ENCODE assay signal across 24 cellular contexts in the genomic region with DNA sequence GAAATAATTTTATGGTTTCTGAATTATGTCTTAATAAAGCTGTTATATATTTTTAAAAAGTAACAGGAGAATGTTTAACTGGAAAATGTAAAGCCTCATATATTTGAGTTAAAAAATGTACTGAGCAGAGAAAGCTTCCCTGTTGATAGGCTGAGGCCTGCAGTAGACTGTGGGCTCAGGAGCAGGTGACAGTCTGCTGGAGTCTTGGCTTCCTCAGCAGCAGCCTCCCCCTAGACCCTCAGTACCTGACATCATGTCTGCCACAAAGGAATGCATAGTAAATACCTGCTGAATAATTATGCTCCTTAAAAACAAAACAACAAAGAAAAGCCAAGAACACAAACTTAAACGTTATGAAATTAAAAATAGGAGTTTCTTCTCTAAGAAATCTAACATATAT.
A peak's percentile ranks its signal among the peaks of the same experiment; 100 is the strongest.
DNase-seq lines count a peak whose midpoint lies in the region; ATAC-seq and TF ChIP-seq lines count a peak whose summit lies in the region.
"Had no signal": no experiment of that assay in that cellular context is flagged by ENCODE, and none has a peak within 500 bp of the region (broad histone marks: within the 10 kb centered on the region; RNA-seq: fewer than 3 reads in every experiment).

No MANE protein-coding gene starts in this region.

- H3K27me3 ChIP-seq in brain microvascular endothelial cell (replicated peaks) (no peaks in the 10 kb centered on the region), lower lobe of right lung (ENCODE audit: low read depth) (no peaks in the 10 kb centered on the region)
- H3K27me3 ChIP-seq: BE2C, BLaER1 had no signal

- H3K27me3 Mint-ChIP-seq in mesothelial cell of epicardium (ENCODE audit: low read depth), result peaks cover 26% of the 10 kb centered on the region
- H3K27me3 Mint-ChIP-seq: CD4-positive, alpha-beta memory T cell; CD4-positive, CD25-positive, alpha-beta regulatory T cell had no signal

- H3K36me3 ChIP-seq in brain microvascular endothelial cell (replicated peaks) (no peaks in the 10 kb centered on the region), lower lobe of right lung (no peaks in the 10 kb centered on the region)
- H3K36me3 ChIP-seq: BE2C, BLaER1 had no signal

- no peaks in the 10 kb centered on the region for H3K9me3 ChIP-seq in lower lobe of right lung
- H3K9me3 ChIP-seq: BE2C, BLaER1 had no signal

- H3K4me1 ChIP-seq in lower lobe of right lung, result no peaks in the 10 kb centered on the region
- H3K4me1 ChIP-seq: BE2C, BLaER1 had no signal

- no peak overlapping the region for H3K4me3 Mint-ChIP-seq in mesothelial cell of epicardium
- H3K4me3 Mint-ChIP-seq: CD14-positive monocyte; CD4-positive, alpha-beta memory T cell; CD4-positive, CD25-positive, alpha-beta regulatory T cell; CD8-positive, alpha-beta memory T cell had no signal

- intact Hi-C loops in lower lobe of right lung (cut with DNase I), result no loop called here

- DNase-seq in NCI-H69 (lab: John Stamatoyannopoulos, UW), result peak; percentile 20
- peak; percentile 19 for DNase-seq in iPS-NIHi11 (ENCODE audit: low spot score)
- DNase-seq in mesothelial cell of epicardium (ENCODE audit: low spot score in 2 of 2, unreplicated experiment in 2 of 2), result no peak
- DNase-seq in brain microvascular endothelial cell, result no peak
- no peak for DNase-seq in lower lobe of right lung
- DNase-seq: 8988T; ACHN; BE2C; C1 segment of cervical spinal cord; CD4-positive, alpha-beta memory T cell; CD4-positive, CD25-positive, alpha-beta regulatory T cell; CD8-positive, alpha-beta memory T cell; COR-L47; DMS 273 treated with DMSO at 0.1 percent for 48 hours; DMS153; DMS53; DMS79; DND-41; EL; GDM1 had no signal

- H3K4me1 Mint-ChIP-seq in mesothelial cell of epicardium, result no peaks in the 10 kb centered on the region
- H3K4me1 Mint-ChIP-seq: CD8-positive, alpha-beta memory T cell had no signal

- TF ChIP-seq CTCF in mesothelial cell of epicardium (IDR thresholded peaks at IDR 0.05; ENCODE audit: unreplicated experiment) (no peak), brain microvascular endothelial cell (IDR thresholded peaks at IDR 0.05; ENCODE audit: low read depth, low read length, missing control alignments) (no peak), lower lobe of right lung (IDR thresholded peaks at IDR 0.05) (no peak)

- H3K4me3 ChIP-seq in brain microvascular endothelial cell (ENCODE audit: low read depth, low read length) (no peak overlapping the region), lower lobe of right lung (no peak overlapping the region)
- H3K4me3 ChIP-seq: BLaER1, GM12878 had no signal

- no peaks in the 10 kb centered on the region for H3K36me3 Mint-ChIP-seq in mesothelial cell of epicardium
- H3K36me3 Mint-ChIP-seq: CD14-positive monocyte had no signal

- in situ Hi-C loops in brain microvascular endothelial cell (cut with HindIII; ENCODE audit: low pct_ligation_motif_present, low sequenced_read_pairs), result no loop called here

- peak overlapping the region; percentile 35 for H3K27ac Mint-ChIP-seq in mesothelial cell of epicardium
- H3K27ac Mint-ChIP-seq: CD14-positive monocyte; CD4-positive, CD25-positive, alpha-beta regulatory T cell had no signal

- no peaks in the 10 kb centered on the region for H3K9me3 Mint-ChIP-seq in mesothelial cell of epicardium
- H3K9me3 Mint-ChIP-seq: CD14-positive monocyte; CD4-positive, alpha-beta memory T cell; CD8-positive, alpha-beta memory T cell had no signal

- H3K27ac ChIP-seq in brain microvascular endothelial cell (no peak overlapping the region), lower lobe of right lung (no peak overlapping the region)
- H3K27ac ChIP-seq: BLaER1 had no signal

- no peak for ATAC-seq in HG03342 (IDR thresholded peaks at IDR 0.05; ENCODE audit: unreplicated experiment)
- no peak for ATAC-seq in lower lobe of right lung
- ATAC-seq: GM12878 had no signal

Comparison
In these comparisons a context has a peak if more than half of its experiments do, and no peak if none do; other contexts are left out.
1. DNase-seq: peak in NCI-H69 (single experiment) and iPS-NIHi11 (single experiment); none in mesothelial cell of epicardium (0 of 2), brain microvascular endothelial cell (single experiment) and lower lobe of right lung (single experiment).